In the genomic region with DNA sequence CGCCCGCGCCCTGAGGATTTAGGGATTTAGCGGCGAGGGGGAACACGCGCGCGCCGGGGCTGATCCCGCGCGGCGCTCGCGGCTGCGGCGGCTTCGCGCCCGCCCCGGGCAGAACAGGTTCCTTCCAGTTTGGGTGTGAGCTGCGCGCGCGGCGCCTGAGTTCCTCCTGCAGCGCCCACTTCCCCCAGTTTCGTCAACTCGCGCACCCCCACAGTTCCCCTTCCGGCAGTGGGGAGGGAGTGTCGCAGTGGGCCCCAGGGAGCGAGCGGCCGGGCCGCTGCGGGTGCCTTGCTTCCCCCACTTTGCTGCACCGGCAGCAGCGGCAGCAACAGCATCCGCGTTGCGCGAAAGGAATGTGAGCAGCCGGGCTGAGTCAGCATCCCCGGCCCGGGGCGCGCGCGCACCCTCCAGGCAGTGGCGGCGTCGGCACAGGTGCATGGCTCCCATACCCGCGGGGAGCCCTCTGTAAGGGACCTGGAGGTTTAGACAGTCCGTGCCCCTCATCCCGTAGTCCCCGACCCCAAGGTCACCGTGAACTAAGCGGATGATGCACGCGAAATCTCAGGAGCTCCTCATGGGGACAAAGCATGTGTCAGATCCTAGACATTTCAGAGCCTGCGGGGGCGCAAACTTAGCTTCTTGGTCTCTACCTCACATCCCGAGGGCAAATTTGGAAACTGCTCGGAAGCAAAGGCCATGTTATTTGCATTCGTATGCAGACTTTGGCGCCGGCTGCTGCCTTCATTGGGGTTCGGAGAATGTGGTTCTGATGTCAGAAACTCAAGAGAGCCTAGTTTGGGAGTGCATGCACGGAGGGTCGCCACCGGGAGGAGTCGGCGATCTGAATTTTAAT, we compare ENCODE assay signal across 8 cellular contexts. TPM values are rescaled to one million over a fixed set of nuclear protein-coding genes. Genes with fewer than 3 reads are reported as not detected.
DNase-seq lines count a peak whose midpoint lies in the region; ATAC-seq and TF ChIP-seq lines count a peak whose summit lies in the region.

No MANE protein-coding gene starts in this region.

- H2AFZ ChIP-seq in mammary epithelial cell (ENCODE audit: low read depth, low read length): peak overlapping the region; percentile 88

- dilution Hi-C loops in mammary epithelial cell (cut with HindIII; ENCODE audit: low sequenced_read_pairs): no loop called here

- DNase-seq in NCI-H1417 (lab: John Stamatoyannopoulos, UW): peak; percentile 39 to 81 (median 81)
- DNase-seq in NCI-H1417 treated with DMSO at 0.1 percent for 48 hours (lab: John Stamatoyannopoulos, UW): no peak
- peak; percentile 53 to 67 for DNase-seq in NCI-H1930 (lab: John Stamatoyannopoulos, UW)
- DNase-seq in WERI-Rb-1: no peak
- peak; percentile 68 for DNase-seq in mammary epithelial cell
- DNase-seq in kidney epithelial cell (ENCODE audit: low read depth): peak; percentile 16
- DNase-seq in stimulated activated CD4-positive, alpha-beta T cell treated with anti-CD3 and anti-CD28 coated beads, Interleukin-15, amount 100 ng/mL, for 48 hours (ENCODE audit: low read depth in 2 of 2): peak; percentile 78 to 83

- TF ChIP-seq CTCF in WERI-Rb-1 (IDR thresholded peaks at IDR 0.05; ENCODE audit: low read depth, low read length) (peak; percentile 40; the same call in 1 of the 2 replicates), mammary epithelial cell (conservative IDR thresholded peaks at IDR 0.05 in 1 of 2, IDR thresholded peaks at IDR 0.05 in 1 of 2; ENCODE audit: extremely low read depth in 1 of 2, insufficient read depth in 1 of 2, low read depth in 1 of 2, low read length in 2 of 2) (no peak), kidney epithelial cell (IDR thresholded peaks at IDR 0.05; ENCODE audit: insufficient read depth, low read length, poor library complexity, severe bottlenecking) (no peak)

- peak overlapping the region; percentile 96 for H3K4me2 ChIP-seq in mammary epithelial cell (ENCODE audit: insufficient read depth, low read depth, low read length)

- 8% methylated on average over 21 of the region's 76 CpGs for WGBS in mammary epithelial cell (ENCODE audit: low coverage, missing lambda C conversion rate)

- CTCF ChIA-PET in mammary epithelial cell (lab: Charles Lee; ENCODE audit: low non-redundant PET): no interaction called here

- H3K4me3 ChIP-seq in WERI-Rb-1 (ENCODE audit: low read depth, low read length): peak overlapping the region; percentile 72
- peak overlapping the region; percentile 42 to 59 (median 56) for H3K4me3 ChIP-seq in mammary epithelial cell (replicated peaks in 1 of 3; ENCODE audit: insufficient read depth in 1 of 3, low read depth in 2 of 3, low read length in 3 of 3)
- peak overlapping the region; percentile 58 for H3K4me3 ChIP-seq in kidney epithelial cell (ENCODE audit: low read depth, low read length)

- H3K9ac ChIP-seq in mammary epithelial cell (ENCODE audit: insufficient read depth, low read length): no peak overlapping the region

- no peaks in the 10 kb centered on the region for H3K27me3 ChIP-seq in WERI-Rb-1 (ENCODE audit: insufficient read depth, low read depth, severe bottlenecking)
- H3K27me3 ChIP-seq in mammary epithelial cell (ENCODE audit: insufficient read depth, low read length): peaks cover 18% of the 10 kb centered on the region
- H3K27me3 ChIP-seq in kidney epithelial cell (ENCODE audit: control insufficient read depth, insufficient read depth, low read length): peaks cover 24% of the 10 kb centered on the region

- in situ Hi-C loops in mammary epithelial cell (cut with MboI; ENCODE audit: low sequenced_read_pairs in 2 of 2): no loop called here

- peak; percentile 69 for ATAC-seq in HG02852 (IDR thresholded peaks at IDR 0.05; ENCODE audit: unreplicated experiment)

- peaks cover 14% of the 10 kb centered on the region for H3K4me1 ChIP-seq in mammary epithelial cell (ENCODE audit: insufficient read depth, low read length)

- H3K9me3 ChIP-seq in WERI-Rb-1 (ENCODE audit: severe bottlenecking): no peaks in the 10 kb centered on the region
- H3K9me3 ChIP-seq in mammary epithelial cell (replicated peaks; ENCODE audit: insufficient read depth, low read length): no peaks in the 10 kb centered on the region

- H3K79me2 ChIP-seq in mammary epithelial cell (ENCODE audit: insufficient read depth, low read length): no peaks in the 10 kb centered on the region

- no TSS peak for BruUV-seq in mammary epithelial cell (replicated peaks; lab: Mats Ljungman, UMichigan)

- intact Hi-C loops in mammary epithelial cell (cut with micrococcal nuclease): no loop called here

- H4K20me1 ChIP-seq in mammary epithelial cell (ENCODE audit: insufficient read depth, low read length): no peaks in the 10 kb centered on the region

- H3K36me3 ChIP-seq in WERI-Rb-1 (no peaks in the 10 kb centered on the region; the same call in 1 of the 2 replicates), mammary epithelial cell (ENCODE audit: insufficient read depth, low read length) (no peaks in the 10 kb centered on the region), kidney epithelial cell (ENCODE audit: control insufficient read depth, insufficient read depth, low read length) (no peaks in the 10 kb centered on the region)

- H3K27ac ChIP-seq in WERI-Rb-1: peak overlapping the region; percentile 98
- no peak overlapping the region for H3K27ac ChIP-seq in mammary epithelial cell (ENCODE audit: insufficient read depth, low read depth, low read length)

RNA-seq across cellular contexts. Expression of a gene that starts 0.8 kb away (rescaled TPM):
- total RNA-seq in mammary epithelial cell (1 to 10 TPM in 1 of 2 donors, under 1 TPM in 1; 0.99 to 2.7 TPM), kidney epithelial cell (2.9 and 4.5 TPM in 2 replicates)
- polyA plus RNA-seq in mammary epithelial cell: 0.08 TPM
- polyA minus RNA-seq in mammary epithelial cell: not detected

RNA-seq across cellular contexts. Expression of a gene that starts 1.1 kb away (rescaled TPM):
- total RNA-seq in mammary epithelial cell: under 1 TPM in 1 of 2 donors, not detected in 1; 0.33 TPM
- not detected for polyA plus RNA-seq in mammary epithelial cell
- not detected for polyA minus RNA-seq in mammary epithelial cell
- 0.38 and 1.3 TPM in 2 replicates for total RNA-seq in kidney epithelial cell

RNA-seq across cellular contexts. Expression of a gene that starts 44.2 kb away (rescaled TPM):
- total RNA-seq in mammary epithelial cell: 100 to 1,000 TPM in 1 of 2 donors, 10 to 100 TPM in 1; 96.4 to 124 TPM
- 83.9 TPM for polyA plus RNA-seq in mammary epithelial cell
- polyA minus RNA-seq in mammary epithelial cell: 51.2 TPM
- 94.0 and 99.7 TPM in 2 replicates for total RNA-seq in kidney epithelial cell

Comparison
In these comparisons a context has a peak if more than half of its experiments do, and no peak if none do; other contexts are left out.
1. DNase-seq: peak in NCI-H1417 (3 of 3), NCI-H1930 (2 of 2), mammary epithelial cell (single experiment), kidney epithelial cell (single experiment) and stimulated activated CD4-positive, alpha-beta T cell treated with anti-CD3 and anti-CD28 coated beads, Interleukin-15, amount 100 ng/mL, for 48 hours (2 of 2); none in NCI-H1417 treated with DMSO at 0.1 percent for 48 hours (single experiment) and WERI-Rb-1 (single experiment).
2. Peak in every context shown above with its lines, with median percentiles within 50 percentile points of each other: H3K4me3 ChIP-seq.